ENCODE assay signal across 16 cellular contexts in genomic region chr2:217849154-217849553, GRCh38.
DNase-seq lines count a peak whose midpoint lies in the region; ATAC-seq, FAIRE-seq and TF ChIP-seq lines count a peak whose summit lies in the region.
"Had no signal": no experiment of that assay in that cellular context is flagged by ENCODE, and none has a peak within 500 bp of the region (broad histone marks: within the 10 kb centered on the region; RNA-seq: fewer than 3 reads in every experiment).

No MANE protein-coding gene starts in this region.

- DNase-seq in AG09309 (ENCODE audit: low read depth) (peak; percentile 11), RPMI7951 (ENCODE audit: low read depth) (peak; percentile 66), keratinocyte (ENCODE audit: low read depth, low spot score) (no peak), NCI-H446 (lab: John Stamatoyannopoulos, UW) (no peak), ovary (no peak)
- DNase-seq in stimulated activated naive CD8-positive, alpha-beta T cell treated with anti-CD3 and anti-CD28 coated beads, Interleukin-15, Interleukin-2, amounts not matched to agents 100 U/mL and 50 U/mL, for 24 hours, result no peak
- DNase-seq: activated effector memory CD4-positive, alpha-beta T cell treated with Interleukin-2 at 50 U/mL for 16 hours; Karpas-422; NCI-H526; nucleus accumbens; OCI-M1; stimulated activated CD4-positive, alpha-beta T cell treated with anti-CD3 and anti-CD28 coated beads, Interleukin-12 subunit alpha, Interleukin-12 subunit beta, amount 100 ng/mL, for 4 hours; WERI-Rb-1 had no signal

- no peaks in the 10 kb centered on the region for H3K9me1 ChIP-seq in keratinocyte (ENCODE audit: control insufficient read depth, extremely low read depth, insufficient read depth, low read length)

- TF ChIP-seq POLR2A in ovary (IDR thresholded peaks at IDR 0.05), result no peak

- H3K4me2 ChIP-seq in keratinocyte (ENCODE audit: control insufficient read depth, extremely low read depth, insufficient read depth, low read depth, low read length), result peak overlapping the region; percentile 54

- no peak overlapping the region for H3K4me3 ChIP-seq in AG09309 (ENCODE audit: control insufficient read depth, low read depth, low read length)
- H3K4me3 ChIP-seq in keratinocyte (ENCODE audit: control insufficient read depth in 2 of 3, extremely low read depth in 1 of 3, insufficient read depth in 2 of 3, low read depth in 1 of 3, low read length in 3 of 3), result no peak overlapping the region
- no peak overlapping the region for H3K4me3 ChIP-seq in skeletal muscle tissue (ENCODE audit: low read length in 3 of 3)
- H3K4me3 ChIP-seq in ovary, result no peak overlapping the region

- no peak overlapping the region for H2AFZ ChIP-seq in keratinocyte (ENCODE audit: control insufficient read depth, low read length)

- TF ChIP-seq CTCF in AG09309 (IDR thresholded peaks at IDR 0.05; ENCODE audit: control insufficient read depth, insufficient read depth, low read depth, low read length, missing control alignments) (no peak), keratinocyte (optimal IDR thresholded peaks at IDR 0.05 in 1 of 3, IDR thresholded peaks at IDR 0.05 in 1 of 3, conservative IDR thresholded peaks at IDR 0.05 in 1 of 3; ENCODE audit: extremely low read depth in 1 of 3, insufficient read depth in 2 of 3, low read length in 3 of 3) (no peak), ovary (IDR thresholded peaks at IDR 0.05) (no peak)

- H3K79me2 ChIP-seq in keratinocyte (ENCODE audit: control insufficient read depth, insufficient read depth, low read length), result no peaks in the 10 kb centered on the region

- H3K9me3 ChIP-seq in keratinocyte (ENCODE audit: control insufficient read depth, low read depth, low read length) (no peaks in the 10 kb centered on the region), skeletal muscle tissue (ENCODE audit: control insufficient read depth in 3 of 3, low read length in 3 of 3) (no peaks in the 10 kb centered on the region), ovary (no peaks in the 10 kb centered on the region)

- intact Hi-C loops in ovary (cut with DNase I), result no loop called here

- peak; percentile 74 for FAIRE-seq in keratinocyte (lab: Jason Lieb, UNC)
- FAIRE-seq: G401.6 had no signal

- H3K27ac ChIP-seq in keratinocyte (ENCODE audit: control insufficient read depth, insufficient read depth, low read length), result no peak overlapping the region
- H3K27ac ChIP-seq in skeletal muscle tissue (ENCODE audit: low read depth, low read length), result peak overlapping the region; percentile 81
- no peak overlapping the region for H3K27ac ChIP-seq in ovary
- H3K27ac ChIP-seq: WERI-Rb-1 had no signal

- H3K4me1 ChIP-seq in keratinocyte (ENCODE audit: control insufficient read depth, extremely low read depth, insufficient read depth, low read length) (peaks cover 43% of the 10 kb centered on the region), skeletal muscle tissue (ENCODE audit: control insufficient read depth in 3 of 3, insufficient read depth in 3 of 3, low read length in 3 of 3) (peaks cover 75 to 99% (median 88%) of the 10 kb centered on the region in 3 donors), ovary (ENCODE audit: insufficient read depth) (peaks cover 31% of the 10 kb centered on the region)

- dilution Hi-C loops in keratinocyte (cut with MboI; ENCODE audit: extremely low pct_ligation_motif_present, low sequenced_read_pairs), result no loop called here

- H3K27me3 ChIP-seq in keratinocyte (ENCODE audit: control insufficient read depth, extremely low read depth, insufficient read depth, low read length), result no peaks in the 10 kb centered on the region
- H3K27me3 ChIP-seq in skeletal muscle tissue (ENCODE audit: control insufficient read depth in 3 of 3, insufficient read depth in 3 of 3, low read length in 3 of 3), result no peaks in the 10 kb centered on the region
- no peaks in the 10 kb centered on the region for H3K27me3 ChIP-seq in ovary

- no peak for TF ChIP-seq EP300 in ovary (IDR thresholded peaks at IDR 0.05)

- no peaks in the 10 kb centered on the region for H3K36me3 ChIP-seq in keratinocyte (ENCODE audit: control insufficient read depth in 2 of 2, extremely low read depth in 1 of 2, insufficient read depth in 2 of 2, low read length in 2 of 2)
- peaks cover 38 to 61% (median 52%) of the 10 kb centered on the region in 3 donors for H3K36me3 ChIP-seq in skeletal muscle tissue (ENCODE audit: control insufficient read depth in 3 of 3, insufficient read depth in 3 of 3, low read length in 3 of 3)
- H3K36me3 ChIP-seq in ovary, result peaks cover 4% of the 10 kb centered on the region
- H3K36me3 ChIP-seq: WERI-Rb-1 had no signal

- ATAC-seq in stimulated activated naive CD8-positive, alpha-beta T cell treated with anti-CD3 and anti-CD28 coated beads, Interleukin-15, Interleukin-2, amounts not matched to agents 100 U/mL and 50 U/mL, for 24 hours, result no peak
- ATAC-seq in HG03108 (IDR thresholded peaks at IDR 0.05; ENCODE audit: unreplicated experiment), result no peak

- H3K9ac ChIP-seq in keratinocyte (ENCODE audit: control insufficient read depth, extremely low read depth, insufficient read depth, low read length), result no peak overlapping the region
- no peak overlapping the region for H3K9ac ChIP-seq in skeletal muscle tissue (ENCODE audit: low read depth in 1 of 3, low read length in 3 of 3)

- H4K20me1 ChIP-seq in keratinocyte (ENCODE audit: control insufficient read depth, extremely low read depth, insufficient read depth, low read length), result no peaks in the 10 kb centered on the region

- 52 to 75% (median 67%) methylated on average over 2 of the region's 2 CpGs for WGBS in ovary, 3 donors

Comparison
In these comparisons a context has a peak if more than half of its experiments do, and no peak if none do; other contexts are left out.
1. DNase-seq: peak in AG09309 (single experiment) and RPMI7951 (single experiment); none in keratinocyte (single experiment), NCI-H446 (0 of 2), stimulated activated naive CD8-positive, alpha-beta T cell treated with anti-CD3 and anti-CD28 coated beads, Interleukin-15, Interleukin-2, amounts not matched to agents 100 U/mL and 50 U/mL, for 24 hours (single experiment) and ovary (0 of 5).